19 cellular contexts compared by ENCODE assay signal in the genomic region with DNA sequence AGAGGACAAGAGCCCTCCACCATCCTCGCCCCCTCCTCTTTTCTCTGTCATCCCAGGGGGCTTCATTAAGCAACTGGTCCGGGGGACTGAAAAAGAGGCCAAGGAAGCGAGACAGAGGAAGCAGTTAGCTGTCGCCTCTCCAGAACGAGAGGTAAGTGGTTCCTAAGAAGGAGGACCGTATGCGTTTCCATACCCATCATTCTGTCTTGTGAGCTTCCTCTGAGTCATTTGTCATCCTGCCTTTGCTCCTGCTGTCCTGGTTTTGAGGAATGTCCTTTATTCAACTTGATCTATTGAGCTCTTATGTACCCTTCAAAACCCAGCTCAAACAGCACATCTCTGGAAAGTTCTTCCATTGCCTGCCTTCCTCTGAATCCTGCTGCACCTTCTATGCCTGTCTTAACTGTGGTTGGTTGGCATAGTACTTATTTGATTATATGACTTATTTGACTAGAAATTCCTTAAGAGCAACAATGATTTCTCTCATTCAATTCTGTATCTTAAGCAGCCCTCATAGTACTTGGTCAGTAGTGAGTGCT. TPM values are rescaled to one million over a fixed set of nuclear protein-coding genes. Genes with fewer than 3 reads are reported as not detected.
A peak's percentile ranks its signal among the peaks of the same experiment; 100 is the strongest.
DNase-seq lines count a peak whose midpoint lies in the region; ATAC-seq, FAIRE-seq and TF ChIP-seq lines count a peak whose summit lies in the region.
"Had no signal": no experiment of that assay in that cellular context is flagged by ENCODE, and none has a peak within 500 bp of the region (broad histone marks: within the 10 kb centered on the region; RNA-seq: fewer than 3 reads in every experiment).

No MANE protein-coding gene starts in this region.

- H3K79me2 ChIP-seq in GM23248 (ENCODE audit: insufficient read depth) (no peaks in the 10 kb centered on the region), endothelial cell of umbilical vein (ENCODE audit: control insufficient read depth, insufficient read depth, low read length) (no peaks in the 10 kb centered on the region), trophoblast cell (ENCODE audit: control insufficient read depth, insufficient read depth, low read length, poor library complexity) (no peaks in the 10 kb centered on the region)

- H4K20me1 ChIP-seq in GM23248 (ENCODE audit: insufficient read depth) = no peaks in the 10 kb centered on the region
- H4K20me1 ChIP-seq in endothelial cell of umbilical vein (replicated peaks; ENCODE audit: control insufficient read depth, extremely low read depth, insufficient read depth, low read length) = no peaks in the 10 kb centered on the region

- H3K4me3 ChIP-seq in breast epithelium (no peak overlapping the region), GM23248 (no peak overlapping the region), endothelial cell of umbilical vein (replicated peaks in 1 of 3; ENCODE audit: insufficient read depth in 1 of 3, low read depth in 1 of 3, low read length in 3 of 3) (no peak overlapping the region), psoas muscle (no peak overlapping the region), trophoblast cell (ENCODE audit: low read depth, low read length) (no peak overlapping the region), suprapubic skin (no peak overlapping the region)

- H3K14ac ChIP-seq in trophoblast cell (ENCODE audit: low read length) = no peak overlapping the region

- no peak overlapping the region for H3K27ac Mint-ChIP-seq in MCF 10A (ENCODE audit: low read depth, unreplicated experiment)
- H3K27ac Mint-ChIP-seq in WTC11 = no peak overlapping the region
- H3K27ac Mint-ChIP-seq: CD14-positive monocyte, HFFc6 had no signal

- no peaks in the 10 kb centered on the region for H3K27me3 ChIP-seq in breast epithelium
- no peaks in the 10 kb centered on the region for H3K27me3 ChIP-seq in GM23248 (replicated peaks; ENCODE audit: insufficient read depth)
- H3K27me3 ChIP-seq in endothelial cell of umbilical vein (ENCODE audit: control insufficient read depth in 2 of 2, insufficient read depth in 2 of 2, low read length in 2 of 2) = no peaks in the 10 kb centered on the region
- no peaks in the 10 kb centered on the region for H3K27me3 ChIP-seq in psoas muscle (ENCODE audit: insufficient read depth in 3 of 3, low read length in 2 of 3)
- no peaks in the 10 kb centered on the region for H3K27me3 ChIP-seq in trophoblast cell (ENCODE audit: insufficient read depth, low read length)
- H3K27me3 ChIP-seq in suprapubic skin = peaks cover 9% of the 10 kb centered on the region

- no peak overlapping the region for H3K23ac ChIP-seq in trophoblast cell (ENCODE audit: low read length)

- DNase-seq in MCF 10A (ENCODE audit: unreplicated experiment) (peak; percentile 7), breast epithelium (ENCODE audit: low spot score in 2 of 2) (no peak), GM23248 (peak; percentile 9), endothelial cell of umbilical vein (ENCODE audit: low read depth, low spot score) (no peak), psoas muscle (no peak), trophoblast cell (no peak), suprapubic skin (ENCODE audit: low spot score in 2 of 2) (no peak), WTC11 (ENCODE audit: low spot score) (no peak)
- DNase-seq: Caco-2; GDM1; HFFc6; MM.1S; NCI-H1105; NCI-H1694 treated with DMSO at 0.1 percent for 48 hours; NK-92 treated with Interleukin-12 subunit alpha and Interleukin-12 subunit beta, amount 100 ng/mL, for 24 hours had no signal

- H3K9ac ChIP-seq in GM23248 = no peak overlapping the region
- H3K9ac ChIP-seq in endothelial cell of umbilical vein (replicated peaks; ENCODE audit: extremely low read depth, insufficient read depth, low read length) = no peak overlapping the region
- no peak overlapping the region for H3K9ac ChIP-seq in trophoblast cell (ENCODE audit: low read length)
- H3K9ac ChIP-seq: KMS-11 had no signal

- H3K9me3 ChIP-seq in breast epithelium (peaks cover 17 to 20% of the 10 kb centered on the region in 2 donors), GM23248 (ENCODE audit: low read depth) (no peaks in the 10 kb centered on the region), endothelial cell of umbilical vein (replicated peaks; ENCODE audit: control insufficient read depth, insufficient read depth, low read length) (peaks cover 4% of the 10 kb centered on the region), psoas muscle (peaks cover 4% of the 10 kb centered on the region), trophoblast cell (ENCODE audit: insufficient read depth, low read depth, low read length) (peaks cover 14% of the 10 kb centered on the region), suprapubic skin (peaks cover 7% of the 10 kb centered on the region)

- in situ Hi-C loops in GM23248 (cut with MboI) = no loop called here

- no peaks in the 10 kb centered on the region for H3K36me3 Mint-ChIP-seq in MCF 10A (ENCODE audit: insufficient read depth, unreplicated experiment)
- peaks cover 5% of the 10 kb centered on the region; the same call in 1 of the 2 replicates for H3K36me3 Mint-ChIP-seq in WTC11
- H3K36me3 Mint-ChIP-seq: CD14-positive monocyte had no signal

- 57 to 59% methylated on average over 7 of the region's 7 CpGs for WGBS in GM23248 (ENCODE audit: low coverage in 1 of 2, low lambda C conversion rate in 2 of 2, missing lambda C conversion rate in 2 of 2), 2 experiments
- 67 to 78% (median 71%) methylated on average over 7 of the region's 7 CpGs for WGBS in psoas muscle, 3 donors
- WGBS in trophoblast cell (ENCODE audit: extremely low coverage, insufficient coverage, insufficient read length) = no CpG with 5 or more reads among the region's 7 CpGs
- WGBS in suprapubic skin = 63% methylated on average over 7 of the region's 7 CpGs

- H3K27ac ChIP-seq in breast epithelium (no peak overlapping the region), GM23248 (no peak overlapping the region), endothelial cell of umbilical vein (ENCODE audit: insufficient read depth, low read depth, low read length) (no peak overlapping the region), psoas muscle (peak overlapping the region; percentile 92), trophoblast cell (ENCODE audit: low read depth, low read length) (no peak overlapping the region), suprapubic skin (no peak overlapping the region)
- H3K27ac ChIP-seq: KMS-11 had no signal

- ATAC-seq in psoas muscle (no peak), WTC11 (no peak)

- no peaks in the 10 kb centered on the region for H3K36me3 ChIP-seq in breast epithelium
- no peaks in the 10 kb centered on the region for H3K36me3 ChIP-seq in GM23248 (ENCODE audit: low read depth)
- H3K36me3 ChIP-seq in endothelial cell of umbilical vein (ENCODE audit: control insufficient read depth in 2 of 2, extremely low read depth in 1 of 2, insufficient read depth in 2 of 2, low read length in 2 of 2) = no peaks in the 10 kb centered on the region
- peaks cover 4 to 72% of the 10 kb centered on the region in 2 donors for H3K36me3 ChIP-seq in psoas muscle (ENCODE audit: insufficient read depth in 1 of 2, low read depth in 1 of 2)
- H3K36me3 ChIP-seq in trophoblast cell (ENCODE audit: control insufficient read depth in 1 of 2, insufficient read depth in 2 of 2, low read length in 2 of 2) = no peaks in the 10 kb centered on the region
- no peaks in the 10 kb centered on the region for H3K36me3 ChIP-seq in suprapubic skin

- TF ChIP-seq POLR2A in breast epithelium (IDR thresholded peaks at IDR 0.05) (no peak), endothelial cell of umbilical vein (IDR thresholded peaks at IDR 0.05; ENCODE audit: low read depth, low read length) (no peak), suprapubic skin (IDR thresholded peaks at IDR 0.05) (no peak)

- H3K4me1 ChIP-seq in breast epithelium (no peaks in the 10 kb centered on the region), GM23248 (ENCODE audit: insufficient read depth) (peaks cover 11% of the 10 kb centered on the region), endothelial cell of umbilical vein (ENCODE audit: control insufficient read depth, extremely low read depth, insufficient read depth, low read length) (peaks cover 19% of the 10 kb centered on the region), psoas muscle (peaks cover 29% of the 10 kb centered on the region), trophoblast cell (ENCODE audit: control insufficient read depth in 1 of 2, insufficient read depth in 2 of 2, low read length in 2 of 2) (no peaks in the 10 kb centered on the region), suprapubic skin (no peaks in the 10 kb centered on the region)

- H3K9me3 Mint-ChIP-seq in MCF 10A (ENCODE audit: unreplicated experiment) (peaks cover 12% of the 10 kb centered on the region), WTC11 (peaks cover 21% of the 10 kb centered on the region)

- no peak overlapping the region for H3K4me2 ChIP-seq in GM23248 (ENCODE audit: unreplicated experiment)
- H3K4me2 ChIP-seq in endothelial cell of umbilical vein (ENCODE audit: insufficient read depth, low read length) = no peak overlapping the region
- no peak overlapping the region for H3K4me2 ChIP-seq in trophoblast cell (ENCODE audit: low read length)
- H3K4me2 ChIP-seq: KMS-11 had no signal

- no peaks in the 10 kb centered on the region for H3K27me3 Mint-ChIP-seq in MCF 10A (ENCODE audit: insufficient read depth, unreplicated experiment)
- H3K27me3 Mint-ChIP-seq in WTC11 (ENCODE audit: low read depth) = no peaks in the 10 kb centered on the region; the same call in none of the 2 replicates

- H2BK12ac ChIP-seq in trophoblast cell (ENCODE audit: low read length) = no peak overlapping the region

- BruUV-seq in MCF 10A (replicated peaks; lab: Mats Ljungman, UMichigan) (no TSS peak), endothelial cell of umbilical vein (replicated peaks; lab: Mats Ljungman, UMichigan) (no TSS peak)

- peak; percentile 78 for FAIRE-seq in endothelial cell of umbilical vein (lab: Jason Lieb, UNC)

- H3K4me3 Mint-ChIP-seq in MCF 10A (ENCODE audit: unreplicated experiment) (no peak overlapping the region), WTC11 (no peak overlapping the region)
- H3K4me3 Mint-ChIP-seq: CD14-positive monocyte, HFFc6 had no signal

- H2BK5ac ChIP-seq in trophoblast cell (ENCODE audit: low read depth, low read length, poor library complexity) = no peak overlapping the region

- no peak overlapping the region for H3K4ac ChIP-seq in trophoblast cell (ENCODE audit: low read depth, low read length)

- H3K4me1 Mint-ChIP-seq in MCF 10A (ENCODE audit: insufficient read depth, unreplicated experiment) (peaks cover 20% of the 10 kb centered on the region), WTC11 (no peaks in the 10 kb centered on the region)

- H2BK120ac ChIP-seq in trophoblast cell (ENCODE audit: insufficient read depth, low read length, poor library complexity) = no peak overlapping the region

- H3K79me1 ChIP-seq in trophoblast cell (ENCODE audit: low read length) = no peaks in the 10 kb centered on the region

- POLR2A ChIA-PET in MCF 10A (lab: Yijun Ruan, JAX) = interaction anchor here (0.6 to 0.7 kb wide), 2 partner anchors 222 to 298 kb away, joined by 3 to 4 read pairs; no protein-coding TSS in a partner anchor
- POLR2A ChIA-PET in endothelial cell of umbilical vein (lab: Charles Lee) = no interaction called here
- POLR2A ChIA-PET in WTC11 (lab: Charles Lee) = no interaction called here

- H3K9me1 ChIP-seq in endothelial cell of umbilical vein (replicated peaks; ENCODE audit: control insufficient read depth, extremely low read depth, insufficient read depth, low read length) = no peaks in the 10 kb centered on the region

- CTCF ChIA-PET in MCF 10A (lab: Yijun Ruan, JAX) (interaction anchor here (0.6 to 3.0 kb wide), 6 partner anchors 9 to 904 kb away, joined by 3 to 15 read pairs (median 4); no protein-coding TSS in a partner anchor), endothelial cell of umbilical vein (lab: Charles Lee) (interaction anchor here (0.6 to 3.5 kb wide), 4 partner anchors 10 to 301 kb away, joined by 3 to 39 read pairs (median 6); no protein-coding TSS in a partner anchor), WTC11 (lab: Charles Lee) (interaction anchor here (0.6 to 2.0 kb wide), 5 partner anchors 10 to 526 kb away, joined by 3 to 11 read pairs (median 4); no protein-coding TSS in a partner anchor)

- H3F3A ChIP-seq in GM23248 (ENCODE audit: insufficient read depth) = peaks cover 11% of the 10 kb centered on the region

- TF ChIP-seq CTCF in MCF 10A (IDR thresholded peaks at IDR 0.05; ENCODE audit: unreplicated experiment) = no peak
- TF ChIP-seq CTCF in breast epithelium (IDR thresholded peaks at IDR 0.05) = no peak
- TF ChIP-seq CTCF in endothelial cell of umbilical vein (IDR thresholded peaks at IDR 0.05; ENCODE audit: extremely low read depth in 1 of 2, insufficient read depth in 1 of 2, low read depth in 1 of 2, low read length in 2 of 2) = no peak
- no peak for TF ChIP-seq CTCF in psoas muscle (IDR thresholded peaks at IDR 0.05)
- no peak for TF ChIP-seq CTCF in suprapubic skin (IDR thresholded peaks at IDR 0.05)
- TF ChIP-seq CTCF in WTC11 (IDR thresholded peaks at IDR 0.05) = no peak

- no peak overlapping the region for H3K18ac ChIP-seq in trophoblast cell (ENCODE audit: low read length)

- H4K12ac ChIP-seq in trophoblast cell (ENCODE audit: low read depth, low read length) = no peak overlapping the region

- H4K8ac ChIP-seq in trophoblast cell (ENCODE audit: low read depth, low read length) = no peak overlapping the region

- no peaks in the 10 kb centered on the region for H3K9me2 ChIP-seq in GM23248 (ENCODE audit: insufficient read depth)

- no peak overlapping the region for H2AK5ac ChIP-seq in trophoblast cell (ENCODE audit: low read length)

- intact Hi-C loops in MCF 10A (cut with micrococcal nuclease) = no loop called here
- intact Hi-C loops in breast epithelium (cut with DNase I; ENCODE audit: low total_unique reads) = no loop called here
- intact Hi-C loops in endothelial cell of umbilical vein (cut with micrococcal nuclease) = loop anchor here (5.0 kb wide), 1 partner anchor 61 kb away; no protein-coding TSS in a partner anchor
- intact Hi-C loops in psoas muscle (cut with DNase I) = no loop called here

- TF ChIP-seq EP300 in suprapubic skin (IDR thresholded peaks at IDR 0.05) = no peak

- no peak overlapping the region for H2AFZ ChIP-seq in GM23248
- H2AFZ ChIP-seq in endothelial cell of umbilical vein (ENCODE audit: low read depth, low read length) = no peak overlapping the region
- no peak overlapping the region for H2AFZ ChIP-seq in trophoblast cell (ENCODE audit: insufficient read depth, low read length, poor library complexity)

- dilution Hi-C loops in endothelial cell of umbilical vein (cut with MboI; ENCODE audit: extremely low pct_ligation_motif_present, low sequenced_read_pairs) = no loop called here

- H4K91ac ChIP-seq in trophoblast cell (ENCODE audit: low read depth, low read length) = no peak overlapping the region

RNA-seq across cellular contexts. Expression of a gene that starts 21.3 kb away (rescaled TPM):
- 0.07 TPM in 1 of 2 replicates, not detected in the other for total RNA-seq in MCF 10A (2022)
- total RNA-seq in breast epithelium = under 1 TPM; under 0.01 to 0.16 (median 0.15) TPM
- not detected in 2 replicates for total RNA-seq in GM23248 (2014; rRNA removed; shearing (Covaris generic))
- polyA plus RNA-seq in GM23248 (2016; fragmentation: Nextera tagmentation; extraction: Ambion mirVana) = not detected in 2 replicates
- total RNA-seq in endothelial cell of umbilical vein = not detected in 2 replicates
- polyA plus RNA-seq in endothelial cell of umbilical vein = 0.01 and 0.02 TPM in 2 replicates
- polyA plus RNA-seq in endothelial cell of umbilical vein (2011; cell fraction: cytosol; rRNA removed) = 0.01 TPM in 1 of 2 replicates, not detected in the other
- 0.04 and 0.05 TPM in 2 replicates for polyA plus RNA-seq in endothelial cell of umbilical vein (2011; cell fraction: nucleus; rRNA removed)
- not detected in 2 replicates for polyA plus RNA-seq in endothelial cell of umbilical vein (2012)
- polyA minus RNA-seq in endothelial cell of umbilical vein = 0.21 and 0.27 TPM in 2 replicates
- not detected for polyA minus RNA-seq in endothelial cell of umbilical vein (2011; cell fraction: cytosol; rRNA and poly(A)+ RNA removed)
- 0.05 TPM in 1 of 2 replicates, not detected in the other for polyA minus RNA-seq in endothelial cell of umbilical vein (2011; cell fraction: nucleus; rRNA and poly(A)+ RNA removed)
- 100 to 1,000 TPM; 273 to 434 (median 349) TPM for total RNA-seq in psoas muscle
- 100 to 1,000 TPM in 2 of 3 donors, 10 to 100 TPM in 1; 79.3 to 224 (median 109) TPM for polyA plus RNA-seq in psoas muscle
- 0.11 and 0.14 TPM in 2 replicates for polyA plus RNA-seq in trophoblast cell (2013)
- 1 to 10 TPM; 1.2 to 3.2 (median 1.7) TPM for total RNA-seq in suprapubic skin
- 0.55 to 1.4 TPM (median 0.96 TPM) in 3 replicates for total RNA-seq in WTC11 (2021)
- total RNA-seq: A673, H4 had no signal
- polyA plus RNA-seq: CD14-positive monocyte had no signal

Comparison
In these comparisons a context has a peak if more than half of its experiments do, and no peak if none do; other contexts are left out.
1. DNase-seq: peak in MCF 10A (single experiment) and GM23248 (single experiment); none in breast epithelium (0 of 2), endothelial cell of umbilical vein (single experiment), psoas muscle (0 of 2), trophoblast cell (0 of 2), suprapubic skin (0 of 2) and WTC11 (single experiment).
2. RNA of a gene that starts 21.3 kb away (total RNA-seq): 273 to 434 TPM in psoas muscle; 1.2 to 3.2 TPM in suprapubic skin, 0.55 to 1.4 TPM in WTC11, under 0.01 to 0.16 TPM in breast epithelium, 0.07 TPM in MCF 10A, not detected in GM23248 and not detected in endothelial cell of umbilical vein; every median in the first group is over 10 times any median in the second.